ENCODE assay signal across 2 cellular contexts in the genomic region with DNA sequence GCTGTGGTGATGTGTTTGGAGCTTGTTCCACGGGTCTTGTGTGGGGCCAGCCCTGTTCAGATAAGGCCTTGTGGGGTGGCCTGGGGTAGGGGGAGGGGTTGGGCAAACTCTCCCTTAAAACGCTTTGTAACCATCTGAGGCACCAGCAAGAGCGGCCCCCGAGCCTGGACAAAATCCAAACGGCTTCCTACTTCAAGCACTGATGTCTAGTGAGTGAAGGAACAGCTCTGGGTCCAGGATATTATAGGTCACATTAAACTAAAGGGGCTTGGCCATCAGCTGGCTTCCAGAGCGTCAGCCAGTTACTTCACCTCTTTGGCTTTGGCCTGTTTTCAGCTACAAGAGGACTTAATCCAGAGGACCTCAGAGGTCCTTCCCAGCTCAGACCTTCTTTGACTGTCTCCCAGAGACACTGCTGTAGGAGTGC.
TF ChIP-seq lines count a peak whose summit lies in the region.

No MANE protein-coding gene starts in this region.

TF ChIP-seq in SK-N-SH treated with all-trans-retinoic acid at 6 μM for 48 hours, 23 proteins besides CTCF, POLR2A, EP300 and RAD21:
- TF ChIP-seq, protein P1, sequence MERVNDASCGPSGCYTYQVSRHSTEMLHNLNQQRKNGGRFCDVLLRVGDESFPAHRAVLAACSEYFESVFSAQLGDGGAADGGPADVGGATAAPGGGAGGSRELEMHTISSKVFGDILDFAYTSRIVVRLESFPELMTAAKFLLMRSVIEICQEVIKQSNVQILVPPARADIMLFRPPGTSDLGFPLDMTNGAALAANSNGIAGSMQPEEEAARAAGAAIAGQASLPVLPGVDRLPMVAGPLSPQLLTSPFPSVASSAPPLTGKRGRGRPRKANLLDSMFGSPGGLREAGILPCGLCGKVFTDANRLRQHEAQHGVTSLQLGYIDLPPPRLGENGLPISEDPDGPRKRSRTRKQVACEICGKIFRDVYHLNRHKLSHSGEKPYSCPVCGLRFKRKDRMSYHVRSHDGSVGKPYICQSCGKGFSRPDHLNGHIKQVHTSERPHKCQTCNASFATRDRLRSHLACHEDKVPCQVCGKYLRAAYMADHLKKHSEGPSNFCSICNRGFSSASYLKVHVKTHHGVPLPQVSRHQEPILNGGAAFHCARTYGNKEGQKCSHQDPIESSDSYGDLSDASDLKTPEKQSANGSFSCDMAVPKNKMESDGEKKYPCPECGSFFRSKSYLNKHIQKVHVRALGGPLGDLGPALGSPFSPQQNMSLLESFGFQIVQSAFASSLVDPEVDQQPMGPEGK (CRISPR knock-in tag; IDR thresholded peaks at IDR 0.05; ENCODE audit: borderline replicate concordance), result no peak
- TF ChIP-seq, protein P2, sequence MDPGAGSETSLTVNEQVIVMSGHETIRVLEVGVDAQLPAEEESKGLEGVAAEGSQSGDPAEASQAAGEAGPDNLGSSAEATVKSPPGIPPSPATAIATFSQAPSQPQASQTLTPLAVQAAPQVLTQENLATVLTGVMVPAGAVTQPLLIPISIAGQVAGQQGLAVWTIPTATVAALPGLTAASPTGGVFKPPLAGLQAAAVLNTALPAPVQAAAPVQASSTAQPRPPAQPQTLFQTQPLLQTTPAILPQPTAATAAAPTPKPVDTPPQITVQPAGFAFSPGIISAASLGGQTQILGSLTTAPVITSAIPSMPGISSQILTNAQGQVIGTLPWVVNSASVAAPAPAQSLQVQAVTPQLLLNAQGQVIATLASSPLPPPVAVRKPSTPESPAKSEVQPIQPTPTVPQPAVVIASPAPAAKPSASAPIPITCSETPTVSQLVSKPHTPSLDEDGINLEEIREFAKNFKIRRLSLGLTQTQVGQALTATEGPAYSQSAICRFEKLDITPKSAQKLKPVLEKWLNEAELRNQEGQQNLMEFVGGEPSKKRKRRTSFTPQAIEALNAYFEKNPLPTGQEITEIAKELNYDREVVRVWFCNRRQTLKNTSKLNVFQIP (CRISPR knock-in tag; IDR thresholded peaks at IDR 0.05; ENCODE audit: borderline replicate concordance, low read depth), result no peak
- no peak for TF ChIP-seq ZNF8 (CRISPR knock-in tag; IDR thresholded peaks at IDR 0.05)
- TF ChIP-seq SNAI2 (CRISPR knock-in tag; IDR thresholded peaks at IDR 0.05), result no peak
- no peak for TF ChIP-seq TCF4 (CRISPR knock-in tag; IDR thresholded peaks at IDR 0.05; ENCODE audit: borderline replicate concordance)
- no peak for TF ChIP-seq OSR1 (CRISPR knock-in tag; IDR thresholded peaks at IDR 0.05)
- no peak for TF ChIP-seq ZNF565 (CRISPR knock-in tag; conservative IDR thresholded peaks at IDR 0.05; ENCODE audit: low read depth)
- no peak for TF ChIP-seq ZNF70 (CRISPR knock-in tag; IDR thresholded peaks at IDR 0.05)
TF ChIP-seq in SK-N-SH treated with all-trans-retinoic acid at 6 μM for 48 hours: peak in this region for 0.

TF ChIP-seq in GM23338, 12 proteins besides CTCF, POLR2A, EP300 and RAD21:
- TF ChIP-seq, protein P3, sequence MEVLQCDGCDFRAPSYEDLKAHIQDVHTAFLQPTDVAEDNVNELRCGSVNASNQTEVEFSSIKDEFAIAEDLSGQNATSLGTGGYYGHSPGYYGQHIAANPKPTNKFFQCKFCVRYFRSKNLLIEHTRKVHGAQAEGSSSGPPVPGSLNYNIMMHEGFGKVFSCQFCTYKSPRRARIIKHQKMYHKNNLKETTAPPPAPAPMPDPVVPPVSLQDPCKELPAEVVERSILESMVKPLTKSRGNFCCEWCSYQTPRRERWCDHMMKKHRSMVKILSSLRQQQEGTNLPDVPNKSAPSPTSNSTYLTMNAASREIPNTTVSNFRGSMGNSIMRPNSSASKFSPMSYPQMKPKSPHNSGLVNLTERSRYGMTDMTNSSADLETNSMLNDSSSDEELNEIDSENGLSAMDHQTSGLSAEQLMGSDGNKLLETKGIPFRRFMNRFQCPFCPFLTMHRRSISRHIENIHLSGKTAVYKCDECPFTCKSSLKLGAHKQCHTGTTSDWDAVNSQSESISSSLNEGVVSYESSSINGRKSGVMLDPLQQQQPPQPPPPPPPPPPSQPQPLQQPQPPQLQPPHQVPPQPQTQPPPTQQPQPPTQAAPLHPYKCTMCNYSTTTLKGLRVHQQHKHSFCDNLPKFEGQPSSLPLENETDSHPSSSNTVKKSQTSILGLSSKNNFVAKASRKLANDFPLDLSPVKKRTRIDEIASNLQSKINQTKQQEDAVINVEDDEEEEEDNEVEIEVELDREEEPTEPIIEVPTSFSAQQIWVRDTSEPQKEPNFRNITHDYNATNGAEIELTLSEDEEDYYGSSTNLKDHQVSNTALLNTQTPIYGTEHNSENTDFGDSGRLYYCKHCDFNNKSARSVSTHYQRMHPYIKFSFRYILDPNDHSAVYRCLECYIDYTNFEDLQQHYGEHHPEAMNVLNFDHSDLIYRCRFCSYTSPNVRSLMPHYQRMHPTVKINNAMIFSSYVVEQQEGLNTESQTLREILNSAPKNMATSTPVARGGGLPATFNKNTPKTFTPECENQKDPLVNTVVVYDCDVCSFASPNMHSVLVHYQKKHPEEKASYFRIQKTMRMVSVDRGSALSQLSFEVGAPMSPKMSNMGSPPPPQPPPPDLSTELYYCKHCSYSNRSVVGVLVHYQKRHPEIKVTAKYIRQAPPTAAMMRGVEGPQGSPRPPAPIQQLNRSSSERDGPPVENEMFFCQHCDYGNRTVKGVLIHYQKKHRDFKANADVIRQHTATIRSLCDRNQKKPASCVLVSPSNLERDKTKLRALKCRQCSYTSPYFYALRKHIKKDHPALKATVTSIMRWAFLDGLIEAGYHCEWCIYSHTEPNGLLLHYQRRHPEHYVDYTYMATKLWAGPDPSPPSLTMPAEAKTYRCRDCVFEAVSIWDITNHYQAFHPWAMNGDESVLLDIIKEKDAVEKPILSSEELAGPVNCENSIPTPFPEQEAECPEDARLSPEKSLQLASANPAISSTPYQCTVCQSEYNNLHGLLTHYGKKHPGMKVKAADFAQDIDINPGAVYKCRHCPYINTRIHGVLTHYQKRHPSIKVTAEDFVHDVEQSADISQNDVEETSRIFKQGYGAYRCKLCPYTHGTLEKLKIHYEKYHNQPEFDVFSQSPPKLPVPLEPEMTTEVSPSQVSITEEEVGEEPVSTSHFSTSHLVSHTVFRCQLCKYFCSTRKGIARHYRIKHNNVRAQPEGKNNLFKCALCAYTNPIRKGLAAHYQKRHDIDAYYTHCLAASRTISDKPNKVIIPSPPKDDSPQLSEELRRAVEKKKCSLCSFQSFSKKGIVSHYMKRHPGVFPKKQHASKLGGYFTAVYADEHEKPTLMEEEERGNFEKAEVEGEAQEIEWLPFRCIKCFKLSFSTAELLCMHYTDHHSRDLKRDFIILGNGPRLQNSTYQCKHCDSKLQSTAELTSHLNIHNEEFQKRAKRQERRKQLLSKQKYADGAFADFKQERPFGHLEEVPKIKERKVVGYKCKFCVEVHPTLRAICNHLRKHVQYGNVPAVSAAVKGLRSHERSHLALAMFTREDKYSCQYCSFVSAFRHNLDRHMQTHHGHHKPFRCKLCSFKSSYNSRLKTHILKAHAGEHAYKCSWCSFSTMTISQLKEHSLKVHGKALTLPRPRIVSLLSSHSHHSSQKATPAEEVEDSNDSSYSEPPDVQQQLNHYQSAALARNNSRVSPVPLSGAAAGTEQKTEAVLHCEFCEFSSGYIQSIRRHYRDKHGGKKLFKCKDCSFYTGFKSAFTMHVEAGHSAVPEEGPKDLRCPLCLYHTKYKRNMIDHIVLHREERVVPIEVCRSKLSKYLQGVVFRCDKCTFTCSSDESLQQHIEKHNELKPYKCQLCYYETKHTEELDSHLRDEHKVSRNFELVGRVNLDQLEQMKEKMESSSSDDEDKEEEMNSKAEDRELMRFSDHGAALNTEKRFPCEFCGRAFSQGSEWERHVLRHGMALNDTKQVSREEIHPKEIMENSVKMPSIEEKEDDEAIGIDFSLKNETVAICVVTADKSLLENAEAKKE (CRISPR knock-in tag; IDR thresholded peaks at IDR 0.05), result no peak
- TF ChIP-seq CREB1 (CRISPR knock-in tag; IDR thresholded peaks at IDR 0.05; ENCODE audit: low read depth), result no peak
- TF ChIP-seq STAT1 (IDR thresholded peaks at IDR 0.05; ENCODE audit: unreplicated experiment), result no peak
- no peak for TF ChIP-seq NANOG (IDR thresholded peaks at IDR 0.05; ENCODE audit: borderline replicate concordance)
- TF ChIP-seq EZH2phosphoT487 (IDR thresholded peaks at IDR 0.05; ENCODE audit: unreplicated experiment), result no peak
- TF ChIP-seq, protein P4, sequence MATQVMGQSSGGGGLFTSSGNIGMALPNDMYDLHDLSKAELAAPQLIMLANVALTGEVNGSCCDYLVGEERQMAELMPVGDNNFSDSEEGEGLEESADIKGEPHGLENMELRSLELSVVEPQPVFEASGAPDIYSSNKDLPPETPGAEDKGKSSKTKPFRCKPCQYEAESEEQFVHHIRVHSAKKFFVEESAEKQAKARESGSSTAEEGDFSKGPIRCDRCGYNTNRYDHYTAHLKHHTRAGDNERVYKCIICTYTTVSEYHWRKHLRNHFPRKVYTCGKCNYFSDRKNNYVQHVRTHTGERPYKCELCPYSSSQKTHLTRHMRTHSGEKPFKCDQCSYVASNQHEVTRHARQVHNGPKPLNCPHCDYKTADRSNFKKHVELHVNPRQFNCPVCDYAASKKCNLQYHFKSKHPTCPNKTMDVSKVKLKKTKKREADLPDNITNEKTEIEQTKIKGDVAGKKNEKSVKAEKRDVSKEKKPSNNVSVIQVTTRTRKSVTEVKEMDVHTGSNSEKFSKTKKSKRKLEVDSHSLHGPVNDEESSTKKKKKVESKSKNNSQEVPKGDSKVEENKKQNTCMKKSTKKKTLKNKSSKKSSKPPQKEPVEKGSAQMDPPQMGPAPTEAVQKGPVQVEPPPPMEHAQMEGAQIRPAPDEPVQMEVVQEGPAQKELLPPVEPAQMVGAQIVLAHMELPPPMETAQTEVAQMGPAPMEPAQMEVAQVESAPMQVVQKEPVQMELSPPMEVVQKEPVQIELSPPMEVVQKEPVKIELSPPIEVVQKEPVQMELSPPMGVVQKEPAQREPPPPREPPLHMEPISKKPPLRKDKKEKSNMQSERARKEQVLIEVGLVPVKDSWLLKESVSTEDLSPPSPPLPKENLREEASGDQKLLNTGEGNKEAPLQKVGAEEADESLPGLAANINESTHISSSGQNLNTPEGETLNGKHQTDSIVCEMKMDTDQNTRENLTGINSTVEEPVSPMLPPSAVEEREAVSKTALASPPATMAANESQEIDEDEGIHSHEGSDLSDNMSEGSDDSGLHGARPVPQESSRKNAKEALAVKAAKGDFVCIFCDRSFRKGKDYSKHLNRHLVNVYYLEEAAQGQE (IDR thresholded peaks at IDR 0.05; ENCODE audit: unreplicated experiment), result no peak
- no peak for TF ChIP-seq ETS1 (IDR thresholded peaks at IDR 0.05)
- no peak for TF ChIP-seq ZNF114 (CRISPR knock-in tag; IDR thresholded peaks at IDR 0.05)
- TF ChIP-seq POLR2AphosphoS5 (IDR thresholded peaks at IDR 0.05; ENCODE audit: low read depth), result no peak; the same call in 1 of the 2 replicates
- no peak for TF ChIP-seq JUNB (IDR thresholded peaks at IDR 0.05; ENCODE audit: unreplicated experiment)
- TF ChIP-seq ZNF331 (CRISPR knock-in tag; IDR thresholded peaks at IDR 0.05; ENCODE audit: low read depth), result no peak
- TF ChIP-seq EZH2 (IDR thresholded peaks at IDR 0.05; ENCODE audit: low read depth, unreplicated experiment), result no peak
TF ChIP-seq in GM23338: peak in this region for 0.
